In genomic region chr7:138001529-138002095, GRCh38 we compare ENCODE assay signal across 1 cellular context.
TF ChIP-seq lines count a peak whose summit lies in the region.

A gene with protein sequence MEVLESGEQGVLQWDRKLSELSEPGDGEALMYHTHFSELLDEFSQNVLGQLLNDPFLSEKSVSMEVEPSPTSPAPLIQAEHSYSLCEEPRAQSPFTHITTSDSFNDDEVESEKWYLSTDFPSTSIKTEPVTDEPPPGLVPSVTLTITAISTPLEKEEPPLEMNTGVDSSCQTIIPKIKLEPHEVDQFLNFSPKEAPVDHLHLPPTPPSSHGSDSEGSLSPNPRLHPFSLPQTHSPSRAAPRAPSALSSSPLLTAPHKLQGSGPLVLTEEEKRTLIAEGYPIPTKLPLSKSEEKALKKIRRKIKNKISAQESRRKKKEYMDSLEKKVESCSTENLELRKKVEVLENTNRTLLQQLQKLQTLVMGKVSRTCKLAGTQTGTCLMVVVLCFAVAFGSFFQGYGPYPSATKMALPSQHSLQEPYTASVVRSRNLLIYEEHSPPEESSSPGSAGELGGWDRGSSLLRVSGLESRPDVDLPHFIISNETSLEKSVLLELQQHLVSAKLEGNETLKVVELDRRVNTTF (minus strand): TSS chr7:138002086. CDS start chr7:138001705, 381 bp downstream.

TF ChIP-seq in K562, 482 proteins besides CTCF, POLR2A, EP300 and RAD21 (continued from another document and continues in another):
- TF ChIP-seq, protein P1, sequence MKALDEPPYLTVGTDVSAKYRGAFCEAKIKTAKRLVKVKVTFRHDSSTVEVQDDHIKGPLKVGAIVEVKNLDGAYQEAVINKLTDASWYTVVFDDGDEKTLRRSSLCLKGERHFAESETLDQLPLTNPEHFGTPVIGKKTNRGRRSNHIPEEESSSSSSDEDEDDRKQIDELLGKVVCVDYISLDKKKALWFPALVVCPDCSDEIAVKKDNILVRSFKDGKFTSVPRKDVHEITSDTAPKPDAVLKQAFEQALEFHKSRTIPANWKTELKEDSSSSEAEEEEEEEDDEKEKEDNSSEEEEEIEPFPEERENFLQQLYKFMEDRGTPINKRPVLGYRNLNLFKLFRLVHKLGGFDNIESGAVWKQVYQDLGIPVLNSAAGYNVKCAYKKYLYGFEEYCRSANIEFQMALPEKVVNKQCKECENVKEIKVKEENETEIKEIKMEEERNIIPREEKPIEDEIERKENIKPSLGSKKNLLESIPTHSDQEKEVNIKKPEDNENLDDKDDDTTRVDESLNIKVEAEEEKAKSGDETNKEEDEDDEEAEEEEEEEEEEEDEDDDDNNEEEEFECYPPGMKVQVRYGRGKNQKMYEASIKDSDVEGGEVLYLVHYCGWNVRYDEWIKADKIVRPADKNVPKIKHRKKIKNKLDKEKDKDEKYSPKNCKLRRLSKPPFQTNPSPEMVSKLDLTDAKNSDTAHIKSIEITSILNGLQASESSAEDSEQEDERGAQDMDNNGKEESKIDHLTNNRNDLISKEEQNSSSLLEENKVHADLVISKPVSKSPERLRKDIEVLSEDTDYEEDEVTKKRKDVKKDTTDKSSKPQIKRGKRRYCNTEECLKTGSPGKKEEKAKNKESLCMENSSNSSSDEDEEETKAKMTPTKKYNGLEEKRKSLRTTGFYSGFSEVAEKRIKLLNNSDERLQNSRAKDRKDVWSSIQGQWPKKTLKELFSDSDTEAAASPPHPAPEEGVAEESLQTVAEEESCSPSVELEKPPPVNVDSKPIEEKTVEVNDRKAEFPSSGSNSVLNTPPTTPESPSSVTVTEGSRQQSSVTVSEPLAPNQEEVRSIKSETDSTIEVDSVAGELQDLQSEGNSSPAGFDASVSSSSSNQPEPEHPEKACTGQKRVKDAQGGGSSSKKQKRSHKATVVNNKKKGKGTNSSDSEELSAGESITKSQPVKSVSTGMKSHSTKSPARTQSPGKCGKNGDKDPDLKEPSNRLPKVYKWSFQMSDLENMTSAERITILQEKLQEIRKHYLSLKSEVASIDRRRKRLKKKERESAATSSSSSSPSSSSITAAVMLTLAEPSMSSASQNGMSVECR (CRISPR knock-in tag; IDR thresholded peaks at IDR 0.05): peak; percentile 99
- 0 out of 2 replicates have a peak, but pooled peaks have one; percentile 6 for TF ChIP-seq SOX6 (IDR thresholded peaks at IDR 0.05)
- TF ChIP-seq CCAR2 (IDR thresholded peaks at IDR 0.05; ENCODE audit: low read depth, low read length): no peak
- TF ChIP-seq ZFX (CRISPR knock-in tag; IDR thresholded peaks at IDR 0.05): peak; percentile 92
- no peak for TF ChIP-seq KLF16 (IDR thresholded peaks at IDR 0.05)
- peak; percentile 50; the same call in 1 of the 2 replicates for TF ChIP-seq TOE1 (IDR thresholded peaks at IDR 0.05; ENCODE audit: borderline replicate concordance)
- TF ChIP-seq TOE1 (CRISPR knock-in tag; IDR thresholded peaks at IDR 0.05; ENCODE audit: borderline replicate concordance, low read depth): 0 out of 2 replicates have a peak, but pooled peaks have one; percentile 53
- TF ChIP-seq MYNN (IDR thresholded peaks at IDR 0.05): no peak
- TF ChIP-seq MYNN (CRISPR knock-in tag; IDR thresholded peaks at IDR 0.05): no peak
- TF ChIP-seq SMAD4 (CRISPR knock-in tag; conservative IDR thresholded peaks at IDR 0.05): peak; percentile 17; the same call in 1 of the 2 replicates
- TF ChIP-seq, protein P2, sequence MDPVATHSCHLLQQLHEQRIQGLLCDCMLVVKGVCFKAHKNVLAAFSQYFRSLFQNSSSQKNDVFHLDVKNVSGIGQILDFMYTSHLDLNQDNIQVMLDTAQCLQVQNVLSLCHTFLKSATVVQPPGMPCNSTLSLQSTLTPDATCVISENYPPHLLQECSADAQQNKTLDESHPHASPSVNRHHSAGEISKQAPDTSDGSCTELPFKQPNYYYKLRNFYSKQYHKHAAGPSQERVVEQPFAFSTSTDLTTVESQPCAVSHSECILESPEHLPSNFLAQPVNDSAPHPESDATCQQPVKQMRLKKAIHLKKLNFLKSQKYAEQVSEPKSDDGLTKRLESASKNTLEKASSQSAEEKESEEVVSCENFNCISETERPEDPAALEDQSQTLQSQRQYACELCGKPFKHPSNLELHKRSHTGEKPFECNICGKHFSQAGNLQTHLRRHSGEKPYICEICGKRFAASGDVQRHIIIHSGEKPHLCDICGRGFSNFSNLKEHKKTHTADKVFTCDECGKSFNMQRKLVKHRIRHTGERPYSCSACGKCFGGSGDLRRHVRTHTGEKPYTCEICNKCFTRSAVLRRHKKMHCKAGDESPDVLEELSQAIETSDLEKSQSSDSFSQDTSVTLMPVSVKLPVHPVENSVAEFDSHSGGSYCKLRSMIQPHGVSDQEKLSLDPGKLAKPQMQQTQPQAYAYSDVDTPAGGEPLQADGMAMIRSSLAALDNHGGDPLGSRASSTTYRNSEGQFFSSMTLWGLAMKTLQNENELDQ (CRISPR knock-in tag; IDR thresholded peaks at IDR 0.05; ENCODE audit: borderline replicate concordance): peak; percentile 81; the same call in 1 of the 2 replicates
- 0 out of 2 replicates have a peak, but pooled peaks have one; percentile 42 for TF ChIP-seq KLF6 (CRISPR knock-in tag; IDR thresholded peaks at IDR 0.05; ENCODE audit: borderline replicate concordance)
- TF ChIP-seq FOXA3 (CRISPR knock-in tag; conservative IDR thresholded peaks at IDR 0.05 in 1 of 2, IDR thresholded peaks at IDR 0.05 in 1 of 2): peak in 1 of 2 experiments; percentile 77; a peak in 1 of 4 replicates
- TF ChIP-seq FOXP1 (CRISPR knock-in tag; IDR thresholded peaks at IDR 0.05): peak; percentile 75
- TF ChIP-seq E2F4 (CRISPR knock-in tag; IDR thresholded peaks at IDR 0.05; ENCODE audit: low read depth): peak; percentile 82; the same call in 1 of the 2 replicates
- TF ChIP-seq MEIS2 (IDR thresholded peaks at IDR 0.05; ENCODE audit: partially characterized antibody): peak; percentile 7
- TF ChIP-seq ETS1 (conservative IDR thresholded peaks at IDR 0.05; ENCODE audit: control insufficient read depth, low read depth, low read length): 0 out of 2 replicates have a peak, but pooled peaks have one; percentile 47
- TF ChIP-seq, protein P3, sequence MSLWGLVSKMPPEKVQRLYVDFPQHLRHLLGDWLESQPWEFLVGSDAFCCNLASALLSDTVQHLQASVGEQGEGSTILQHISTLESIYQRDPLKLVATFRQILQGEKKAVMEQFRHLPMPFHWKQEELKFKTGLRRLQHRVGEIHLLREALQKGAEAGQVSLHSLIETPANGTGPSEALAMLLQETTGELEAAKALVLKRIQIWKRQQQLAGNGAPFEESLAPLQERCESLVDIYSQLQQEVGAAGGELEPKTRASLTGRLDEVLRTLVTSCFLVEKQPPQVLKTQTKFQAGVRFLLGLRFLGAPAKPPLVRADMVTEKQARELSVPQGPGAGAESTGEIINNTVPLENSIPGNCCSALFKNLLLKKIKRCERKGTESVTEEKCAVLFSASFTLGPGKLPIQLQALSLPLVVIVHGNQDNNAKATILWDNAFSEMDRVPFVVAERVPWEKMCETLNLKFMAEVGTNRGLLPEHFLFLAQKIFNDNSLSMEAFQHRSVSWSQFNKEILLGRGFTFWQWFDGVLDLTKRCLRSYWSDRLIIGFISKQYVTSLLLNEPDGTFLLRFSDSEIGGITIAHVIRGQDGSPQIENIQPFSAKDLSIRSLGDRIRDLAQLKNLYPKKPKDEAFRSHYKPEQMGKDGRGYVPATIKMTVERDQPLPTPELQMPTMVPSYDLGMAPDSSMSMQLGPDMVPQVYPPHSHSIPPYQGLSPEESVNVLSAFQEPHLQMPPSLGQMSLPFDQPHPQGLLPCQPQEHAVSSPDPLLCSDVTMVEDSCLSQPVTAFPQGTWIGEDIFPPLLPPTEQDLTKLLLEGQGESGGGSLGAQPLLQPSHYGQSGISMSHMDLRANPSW (CRISPR knock-in tag; IDR thresholded peaks at IDR 0.05): peak; percentile 95
- peak; percentile 96; the same call in 1 of the 2 replicates for TF ChIP-seq ZC3H4 (CRISPR knock-in tag; IDR thresholded peaks at IDR 0.05; ENCODE audit: borderline replicate concordance)
- no peak for TF ChIP-seq ZBTB40 (IDR thresholded peaks at IDR 0.05)
- 0 out of 2 replicates have a peak, but pooled peaks have one; percentile 10 for TF ChIP-seq ZBTB40 (CRISPR knock-in tag; IDR thresholded peaks at IDR 0.05)
- TF ChIP-seq, protein P4, sequence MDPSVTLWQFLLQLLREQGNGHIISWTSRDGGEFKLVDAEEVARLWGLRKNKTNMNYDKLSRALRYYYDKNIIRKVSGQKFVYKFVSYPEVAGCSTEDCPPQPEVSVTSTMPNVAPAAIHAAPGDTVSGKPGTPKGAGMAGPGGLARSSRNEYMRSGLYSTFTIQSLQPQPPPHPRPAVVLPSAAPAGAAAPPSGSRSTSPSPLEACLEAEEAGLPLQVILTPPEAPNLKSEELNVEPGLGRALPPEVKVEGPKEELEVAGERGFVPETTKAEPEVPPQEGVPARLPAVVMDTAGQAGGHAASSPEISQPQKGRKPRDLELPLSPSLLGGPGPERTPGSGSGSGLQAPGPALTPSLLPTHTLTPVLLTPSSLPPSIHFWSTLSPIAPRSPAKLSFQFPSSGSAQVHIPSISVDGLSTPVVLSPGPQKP (CRISPR knock-in tag; IDR thresholded peaks at IDR 0.05): no peak
- TF ChIP-seq KDM5B (IDR thresholded peaks at IDR 0.05; ENCODE audit: insufficient replicate concordance, low read depth, low read length): peak; percentile 68
- 0 out of 2 replicates have a peak, but pooled peaks have one; percentile 35 for TF ChIP-seq ZEB2 (IDR thresholded peaks at IDR 0.05)
